8 cellular contexts compared by ENCODE assay signal in genomic region chr1:43529206-43529731, GRCh38. TPM values are rescaled to one million over a fixed set of nuclear protein-coding genes. Genes with fewer than 3 reads are reported as not detected.
DNase-seq lines count a peak whose midpoint lies in the region; ATAC-seq and TF ChIP-seq lines count a peak whose summit lies in the region.

No MANE protein-coding gene starts in this region.

- peaks cover 3 to 8% of the 10 kb centered on the region in 2 donors for H3K36me3 Mint-ChIP-seq in activated T-cell treated with anti-CD3 and anti-CD28 coated beads, Interleukin-2, amount 50 U/mL, for 72 hours (ENCODE audit: insufficient read depth in 2 of 2)
- no peaks in the 10 kb centered on the region for H3K36me3 Mint-ChIP-seq in nephron progenitor cell (ENCODE audit: low read depth)
- H3K36me3 Mint-ChIP-seq in stimulated activated naive CD8-positive, alpha-beta T cell treated with anti-CD3 and anti-CD28 coated beads, Interleukin-15, Interleukin-2, amounts not matched to agents 100 ng/mL and 50 ng/mL, for 24 hours (ENCODE audit: low read depth): no peaks in the 10 kb centered on the region

- peaks cover 60% of the 10 kb centered on the region for H3K27me3 Mint-ChIP-seq in activated T-cell treated with anti-CD3 and anti-CD28 coated beads, Interleukin-2, amount 50 U/mL, for 72 hours (ENCODE audit: low read depth)
- H3K27me3 Mint-ChIP-seq in nephron progenitor cell (ENCODE audit: low read depth, poor library complexity): peaks cover 19% of the 10 kb centered on the region
- H3K27me3 Mint-ChIP-seq in stimulated activated naive CD8-positive, alpha-beta T cell treated with anti-CD3 and anti-CD28 coated beads, Interleukin-15, Interleukin-2, amounts not matched to agents 100 ng/mL and 50 ng/mL, for 24 hours: peaks cover 50% of the 10 kb centered on the region

- peaks cover 20% of the 10 kb centered on the region for H3K4me1 Mint-ChIP-seq in activated T-cell treated with anti-CD3 and anti-CD28 coated beads, Interleukin-2, amount 50 U/mL, for 72 hours (ENCODE audit: low read depth)
- H3K4me1 Mint-ChIP-seq in nephron progenitor cell: peaks cover 42% of the 10 kb centered on the region
- peaks cover 20% of the 10 kb centered on the region for H3K4me1 Mint-ChIP-seq in stimulated activated naive CD8-positive, alpha-beta T cell treated with anti-CD3 and anti-CD28 coated beads, Interleukin-15, Interleukin-2, amounts not matched to agents 100 ng/mL and 50 ng/mL, for 24 hours (ENCODE audit: low read depth)

- H3K4me3 ChIP-seq in fibroblast of pulmonary artery (replicated peaks; ENCODE audit: low read depth, low read length): no peak overlapping the region

- peak; percentile 69 to 70 for ATAC-seq in activated T-cell treated with anti-CD3 and anti-CD28 coated beads, Interleukin-2, amount 50 U/mL, for 72 hours (replicated peaks in 1 of 2)
- ATAC-seq in HG02610 (IDR thresholded peaks at IDR 0.05; ENCODE audit: unreplicated experiment): no peak

- H3K27ac Mint-ChIP-seq in activated T-cell treated with anti-CD3 and anti-CD28 coated beads, Interleukin-2, amount 50 U/mL, for 72 hours: no peak overlapping the region
- no peak overlapping the region for H3K27ac Mint-ChIP-seq in nephron progenitor cell
- no peak overlapping the region for H3K27ac Mint-ChIP-seq in stimulated activated naive CD8-positive, alpha-beta T cell treated with anti-CD3 and anti-CD28 coated beads, Interleukin-15, Interleukin-2, amounts not matched to agents 100 ng/mL and 50 ng/mL, for 24 hours

- DNase-seq in DMS79 treated with DMSO at 0.1 percent for 48 hours (lab: John Stamatoyannopoulos, UW) (peak; percentile 85), LoVo (ENCODE audit: low spot score) (peak; percentile 85), RPMI8226 (peak; percentile 85), fibroblast of pulmonary artery (ENCODE audit: low read depth) (peak; percentile 90), nephron progenitor cell (peak; percentile 88)
- DNase-seq in activated T-cell treated with anti-CD3 and anti-CD28 coated beads, Interleukin-2, amount 50 U/mL, for 72 hours: peak; percentile 77 to 85

- H3K9me3 Mint-ChIP-seq in activated T-cell treated with anti-CD3 and anti-CD28 coated beads, Interleukin-2, amount 50 U/mL, for 72 hours: no peaks in the 10 kb centered on the region
- H3K9me3 Mint-ChIP-seq in nephron progenitor cell: no peaks in the 10 kb centered on the region
- H3K9me3 Mint-ChIP-seq in stimulated activated naive CD8-positive, alpha-beta T cell treated with anti-CD3 and anti-CD28 coated beads, Interleukin-15, Interleukin-2, amounts not matched to agents 100 ng/mL and 50 ng/mL, for 24 hours: no peaks in the 10 kb centered on the region

- TF ChIP-seq CTCF in fibroblast of pulmonary artery (IDR thresholded peaks at IDR 0.05; ENCODE audit: low read length, missing control alignments) (peak; percentile 99), nephron progenitor cell (IDR thresholded peaks at IDR 0.05) (peak; percentile 94)

- H3K4me3 Mint-ChIP-seq in activated T-cell treated with anti-CD3 and anti-CD28 coated beads, Interleukin-2, amount 50 U/mL, for 72 hours: peak overlapping the region in 1 of 2 donors; percentile 13
- peak overlapping the region; percentile 72 for H3K4me3 Mint-ChIP-seq in nephron progenitor cell
- peak overlapping the region; percentile 21 for H3K4me3 Mint-ChIP-seq in stimulated activated naive CD8-positive, alpha-beta T cell treated with anti-CD3 and anti-CD28 coated beads, Interleukin-15, Interleukin-2, amounts not matched to agents 100 ng/mL and 50 ng/mL, for 24 hours

RNA-seq across cellular contexts. Expression of gene PTPRF, which starts 1.4 kb away (rescaled TPM):
- 1 to 10 TPM; 2.2 to 6.2 TPM for total RNA-seq in activated T-cell treated with anti-CD3 and anti-CD28 coated beads, Interleukin-2, amount 50 U/mL, for 72 hours
